ENCODE assay signal across 17 cellular contexts in the genomic region with DNA sequence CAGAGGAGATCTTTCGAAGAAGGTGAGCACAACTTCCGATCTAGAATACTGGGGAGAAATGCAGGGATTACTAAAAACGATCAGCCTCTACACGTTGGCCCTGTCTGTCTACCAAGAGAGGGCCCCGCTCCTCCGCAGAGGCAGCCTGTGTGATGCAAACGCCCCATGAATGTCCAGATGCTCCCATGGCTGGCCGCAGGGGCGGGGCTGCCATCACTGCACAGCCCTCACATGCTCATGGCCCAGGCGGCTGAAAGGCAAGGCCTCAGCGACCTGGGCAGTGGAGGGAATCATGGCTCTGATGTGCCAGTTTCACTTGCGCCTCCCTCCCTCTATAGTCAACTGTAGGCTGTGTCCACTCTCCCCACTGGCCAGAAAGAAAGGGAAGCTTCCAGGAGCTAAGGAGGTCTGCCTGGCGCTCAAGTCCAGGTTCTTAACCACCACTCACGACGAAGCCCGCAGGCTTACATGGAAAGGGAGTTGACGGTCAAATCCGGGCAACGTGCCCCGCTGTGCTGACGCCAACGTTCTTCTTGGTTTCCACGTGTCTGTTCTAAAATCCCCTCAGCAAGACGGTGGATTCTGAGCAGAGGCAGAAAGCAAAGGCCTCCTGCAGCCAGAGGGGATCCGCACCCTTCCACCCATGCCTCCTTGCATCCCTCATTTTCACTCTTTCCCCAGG. TPM values are rescaled to one million over a fixed set of nuclear protein-coding genes. Genes with fewer than 3 reads are reported as not detected.
DNase-seq lines count a peak whose midpoint lies in the region; ATAC-seq, FAIRE-seq and TF ChIP-seq lines count a peak whose summit lies in the region.
"Had no signal": no experiment of that assay in that cellular context is flagged by ENCODE, and none has a peak within 500 bp of the region (broad histone marks: within the 10 kb centered on the region; RNA-seq: fewer than 3 reads in every experiment).

No MANE protein-coding gene starts in this region.

- no peak for TF ChIP-seq EP300 in H1 (IDR thresholded peaks at IDR 0.05; ENCODE audit: borderline replicate concordance in 1 of 2, low read depth in 2 of 2, low read length in 2 of 2)

- H3K23ac ChIP-seq in H1 (ENCODE audit: insufficient read length) (no peak overlapping the region), neuronal stem cell (ENCODE audit: low read depth, low read length, poor library complexity) (peak overlapping the region; percentile 52)

- no peak for FAIRE-seq in H1 (lab: Jason Lieb, UNC)

- no peak for TF ChIP-seq CTCF in WTC11 (IDR thresholded peaks at IDR 0.05)
- TF ChIP-seq CTCF in H1 (IDR thresholded peaks at IDR 0.05; ENCODE audit: control extremely low read depth in 1 of 3, insufficient read depth in 1 of 3, low read depth in 1 of 3, low read length in 3 of 3), result no peak
- TF ChIP-seq CTCF in type B pancreatic cell (conservative IDR thresholded peaks at IDR 0.05), result no peak
- no peak for TF ChIP-seq CTCF in mucosa of descending colon (IDR thresholded peaks at IDR 0.05)
- TF ChIP-seq CTCF in hepatocyte (IDR thresholded peaks at IDR 0.05; ENCODE audit: poor library complexity), result no peak

- H2BK5ac ChIP-seq in H1 (ENCODE audit: low read depth, low read length) (0 out of 2 replicates have a peak overlapping the region, but pooled peaks have one; percentile 8), neuronal stem cell (ENCODE audit: low read length) (no peak overlapping the region)

- H3K79me2 ChIP-seq in H1 (ENCODE audit: control insufficient read depth in 1 of 2, insufficient read depth in 2 of 2, low read length in 2 of 2), result no peaks in the 10 kb centered on the region
- peaks cover 96% of the 10 kb centered on the region for H3K79me2 ChIP-seq in hepatocyte

- H3K4me3 Mint-ChIP-seq in WTC11 (no peak overlapping the region), type B pancreatic cell (no peak overlapping the region)
- H3K4me3 Mint-ChIP-seq: CD4-positive, alpha-beta memory T cell had no signal

- H4K91ac ChIP-seq in H1 (replicated peaks; ENCODE audit: insufficient read length, low read length) (no peak overlapping the region), neuronal stem cell (ENCODE audit: low read depth, low read length, poor library complexity) (no peak overlapping the region)

- H4K8ac ChIP-seq in H1 (ENCODE audit: extremely low read depth, insufficient read depth, low read length) (no peak overlapping the region), neuronal stem cell (ENCODE audit: low read depth, low read length) (no peak overlapping the region)

- intact Hi-C loops in mucosa of descending colon (cut with DNase I, micrococcal nuclease), result no loop called here

- peaks cover 11% of the 10 kb centered on the region for H3K9me3 Mint-ChIP-seq in WTC11
- no peaks in the 10 kb centered on the region for H3K9me3 Mint-ChIP-seq in type B pancreatic cell

- no peak overlapping the region for H2BK120ac ChIP-seq in H1 (replicated peaks; ENCODE audit: low read depth, low read length)
- H2BK120ac ChIP-seq in neuronal stem cell (ENCODE audit: low read depth, low read length), result no peak overlapping the region

- H3K4me3 ChIP-seq in H1 (ENCODE audit: extremely low read depth in 1 of 4, insufficient read depth in 2 of 4, low read depth in 3 of 4, low read length in 4 of 4) (no peak overlapping the region), neuronal stem cell (ENCODE audit: low read length in 2 of 2) (no peak overlapping the region), mucosa of descending colon (no peak overlapping the region), hepatocyte (no peak overlapping the region)

- H4K20me1 ChIP-seq in H1 (replicated peaks in 1 of 2; ENCODE audit: control insufficient read depth in 1 of 2, insufficient read depth in 2 of 2, low read length in 2 of 2) (no peaks in the 10 kb centered on the region), hepatocyte (ENCODE audit: insufficient read depth, poor library complexity, severe bottlenecking) (peaks cover 83% of the 10 kb centered on the region)

- H3K36me3 ChIP-seq in H1 (ENCODE audit: control insufficient read depth in 2 of 4, insufficient read depth in 4 of 4, low read length in 3 of 4), result no peaks in the 10 kb centered on the region
- peaks cover 0 to 79% of the 10 kb centered on the region in 2 donors for H3K36me3 ChIP-seq in neuronal stem cell (replicated peaks in 1 of 2; ENCODE audit: control insufficient read depth in 2 of 2, insufficient read depth in 2 of 2, low read length in 2 of 2)
- H3K36me3 ChIP-seq in mucosa of descending colon (ENCODE audit: low read depth), result no peaks in the 10 kb centered on the region
- peaks cover 10% of the 10 kb centered on the region for H3K36me3 ChIP-seq in hepatocyte (replicated peaks; ENCODE audit: insufficient read depth, low read depth)
- H3K36me3 ChIP-seq: BE2C had no signal

- H3K18ac ChIP-seq in H1 (ENCODE audit: extremely low read depth, low read length) (no peak overlapping the region), neuronal stem cell (ENCODE audit: low read length) (no peak overlapping the region)

- H3K27me3 Mint-ChIP-seq in WTC11 (ENCODE audit: low read depth), result peaks cover 10% of the 10 kb centered on the region
- H3K27me3 Mint-ChIP-seq in type B pancreatic cell, result no peaks in the 10 kb centered on the region

- POLR2A ChIA-PET in WTC11 (lab: Charles Lee), result no interaction called here
- POLR2A ChIA-PET in H1 (lab: Charles Lee; ENCODE audit: partially characterized antibody), result no interaction called here

- CTCF ChIA-PET in WTC11 (lab: Charles Lee), result no interaction called here
- CTCF ChIA-PET in H1 (lab: Charles Lee; ENCODE audit: partially characterized antibody), result interaction anchor here (1.1 to 1.6 kb wide), 3 partner anchors 11 to 251 kb away, joined by 3 to 4 read pairs (median 3); no protein-coding TSS in a partner anchor

- WGBS in H1 (ENCODE audit: extremely low coverage in 1 of 2, insufficient coverage in 1 of 2, insufficient read length in 1 of 2, insufficient replicate concordance in 2 of 2, low coverage in 1 of 2, low lambda C conversion rate in 2 of 2, missing lambda C conversion rate in 1 of 2), 2 experiments, result 87% methylated on average over 25 of the region's 25 CpGs; no CpG with 5 or more reads in 1 of the 2 experiments
- no CpG with 5 or more reads among the region's 25 CpGs for WGBS in neuronal stem cell (ENCODE audit: extremely low coverage in 2 of 2, insufficient read length in 2 of 2, insufficient replicate concordance in 1 of 2), 2 donors
- 91% methylated on average over 24 of the region's 25 CpGs for WGBS in hepatocyte (ENCODE audit: low lambda C conversion rate, missing lambda C conversion rate)

- H3K9me3 ChIP-seq in H1 (ENCODE audit: insufficient read depth in 2 of 2, low read depth in 1 of 2, low read length in 1 of 2), result peaks cover 0 to 6% of the 10 kb centered on the region in 2 experiments; a peak in 2 of 4 replicates
- H3K9me3 ChIP-seq in neuronal stem cell (replicated peaks in 1 of 2; ENCODE audit: control insufficient read depth in 2 of 2, insufficient read depth in 1 of 2, low read depth in 1 of 2, low read length in 2 of 2), result peaks cover 0 to 14% of the 10 kb centered on the region in 2 donors
- H3K9me3 ChIP-seq in mucosa of descending colon, result no peaks in the 10 kb centered on the region
- no peaks in the 10 kb centered on the region for H3K9me3 ChIP-seq in hepatocyte (ENCODE audit: low read depth)

- no peak overlapping the region for H3K27ac ChIP-seq in H1 (ENCODE audit: low read depth, low read length)
- no peak overlapping the region for H3K27ac ChIP-seq in neuronal stem cell (replicated peaks; ENCODE audit: low read length)
- H3K27ac ChIP-seq in hepatocyte, result no peak overlapping the region

- TF ChIP-seq POLR2A in H1 (IDR thresholded peaks at IDR 0.05; ENCODE audit: control extremely low read depth in 1 of 2, low read depth in 2 of 2, low read length in 2 of 2), result no peak

- H3K4me1 ChIP-seq in H1 (replicated peaks in 1 of 4; ENCODE audit: control insufficient read depth in 3 of 4, insufficient read depth in 4 of 4, low read length in 3 of 4), result peaks cover 0 to 8% (median 5%) of the 10 kb centered on the region in 4 experiments; a peak in 5 of 7 replicates
- H3K4me1 ChIP-seq in neuronal stem cell (ENCODE audit: control insufficient read depth in 2 of 2, insufficient read depth in 1 of 2, low read depth in 1 of 2, low read length in 2 of 2), result no peaks in the 10 kb centered on the region
- no peaks in the 10 kb centered on the region for H3K4me1 ChIP-seq in mucosa of descending colon (ENCODE audit: low read depth)
- no peaks in the 10 kb centered on the region for H3K4me1 ChIP-seq in hepatocyte (ENCODE audit: insufficient read depth)
- H3K4me1 ChIP-seq: BE2C had no signal

- H2AK5ac ChIP-seq in H1 (ENCODE audit: low read depth, low read length) (no peak overlapping the region), neuronal stem cell (ENCODE audit: low read depth, low read length) (no peak overlapping the region)

- H3K9ac ChIP-seq in H1 (replicated peaks in 1 of 4; ENCODE audit: extremely low read depth in 1 of 4, low read depth in 3 of 4, low read length in 3 of 4) (no peak overlapping the region), neuronal stem cell (ENCODE audit: low read depth, low read length, poor library complexity) (peak overlapping the region; percentile 45)

- H3K4ac ChIP-seq in H1 (replicated peaks; ENCODE audit: insufficient read length, low read depth, low read length) (no peak overlapping the region), neuronal stem cell (ENCODE audit: low read length) (no peak overlapping the region)

- H2BK15ac ChIP-seq in H1 (ENCODE audit: low read length), result no peak overlapping the region
- no peak overlapping the region for H2BK15ac ChIP-seq in neuronal stem cell (ENCODE audit: low read length)

- H3K14ac ChIP-seq in H1 (ENCODE audit: insufficient read length), result no peak overlapping the region
- no peak overlapping the region for H3K14ac ChIP-seq in neuronal stem cell (ENCODE audit: low read length)

- H3K27me3 ChIP-seq in H1 (replicated peaks in 1 of 4; ENCODE audit: control insufficient read depth in 3 of 4, extremely low read depth in 1 of 4, insufficient read depth in 3 of 4, low read length in 3 of 4), result peaks cover 0 to 2% (median 0%) of the 10 kb centered on the region in 4 experiments; a peak in 1 of 7 replicates
- H3K27me3 ChIP-seq in neuronal stem cell (ENCODE audit: control insufficient read depth in 3 of 3, insufficient read depth in 3 of 3, low read depth in 1 of 3, low read length in 3 of 3), result peaks cover 0 to 6% (median 0%) of the 10 kb centered on the region in 3 experiments
- no peaks in the 10 kb centered on the region for H3K27me3 ChIP-seq in hepatocyte

- DNase-seq in WTC11 (ENCODE audit: low spot score) (peak; percentile 9), H1 (ENCODE audit: low read depth in 1 of 2, low spot score in 2 of 2) (no peak), neuronal stem cell (ENCODE audit: low spot score) (no peak), type B pancreatic cell (ENCODE audit: extremely low spot score, unreplicated experiment) (no peak), mucosa of descending colon (no peak), hepatocyte (ENCODE audit: low spot score) (no peak)
- DNase-seq: BE2C; CD4-positive, alpha-beta memory T cell; DMS79; KBM-7; NCI-H1417 treated with DMSO at 0.1 percent for 48 hours; NCI-H2029 treated with DMSO at 0.1 percent for 48 hours; NCI-H2171 treated with DMSO at 0.1 percent for 48 hours; NCI-H446 treated with DMSO at 0.1 percent for 48 hours; NK-92 treated with Interleukin-12 subunit alpha and Interleukin-12 subunit beta, amount 100 ng/mL, for 24 hours; OCI-M1 had no signal

- no peaks in the 10 kb centered on the region for H3K79me1 ChIP-seq in H1 (ENCODE audit: low read depth, low read length)
- H3K79me1 ChIP-seq in neuronal stem cell (ENCODE audit: low read depth, low read length), result peaks cover 3% of the 10 kb centered on the region

- H3K4me1 Mint-ChIP-seq in WTC11 (peaks cover 32% of the 10 kb centered on the region), type B pancreatic cell (ENCODE audit: unreplicated experiment) (peaks cover 17% of the 10 kb centered on the region)

- no peak overlapping the region for H2BK20ac ChIP-seq in H1 (ENCODE audit: low read length)

- peak; percentile 4 to 20; a peak in 1 of 4 replicates for TF ChIP-seq RAD21 in H1 (IDR thresholded peaks at IDR 0.05 in 1 of 2, conservative IDR thresholded peaks at IDR 0.05 in 1 of 2; ENCODE audit: low read depth in 2 of 2, low read length in 2 of 2)

- H3K9me2 ChIP-seq in hepatocyte (replicated peaks; ENCODE audit: insufficient read depth), result no peaks in the 10 kb centered on the region

- H3K56ac ChIP-seq in H1 (replicated peaks; ENCODE audit: insufficient read length, low read depth, low read length), result no peak overlapping the region

- H2AFZ ChIP-seq in H1 (ENCODE audit: low read length) (no peak overlapping the region), neuronal stem cell (ENCODE audit: low read length) (no peak overlapping the region), hepatocyte (no peak overlapping the region)

- H3K23me2 ChIP-seq in H1 (ENCODE audit: low read depth, low read length), result no peaks in the 10 kb centered on the region

- no peak overlapping the region for H4K5ac ChIP-seq in H1 (ENCODE audit: insufficient read length, low read depth, low read length)

- no peak overlapping the region for H3K27ac Mint-ChIP-seq in WTC11
- peak overlapping the region; percentile 44 for H3K27ac Mint-ChIP-seq in type B pancreatic cell

- no peak overlapping the region for H3K4me2 ChIP-seq in H1 (ENCODE audit: insufficient read depth in 1 of 2, low read depth in 2 of 2, low read length in 2 of 2)
- no peak overlapping the region for H3K4me2 ChIP-seq in neuronal stem cell (ENCODE audit: insufficient read depth, low read length, poor library complexity, severe bottlenecking)
- no peak overlapping the region for H3K4me2 ChIP-seq in hepatocyte

- ATAC-seq in WTC11 (peak; percentile 29; the same call in 1 of the 2 replicates), mucosa of descending colon (no peak), HG03571 (IDR thresholded peaks at IDR 0.05; ENCODE audit: unreplicated experiment) (no peak)

- H2BK12ac ChIP-seq in H1 (ENCODE audit: low read depth, low read length) (no peak overlapping the region), neuronal stem cell (ENCODE audit: low read length) (no peak overlapping the region)

- H3K36me3 Mint-ChIP-seq in WTC11 (peaks cover 27% of the 10 kb centered on the region), type B pancreatic cell (peaks cover 42% of the 10 kb centered on the region)
- H3K36me3 Mint-ChIP-seq: CD4-positive, alpha-beta memory T cell had no signal

RNA-seq across cellular contexts. Expression of a gene that starts 14.2 kb away (rescaled TPM):
- total RNA-seq in WTC11 (2021), result 3.3 to 4.4 TPM (median 3.9 TPM) in 3 replicates
- total RNA-seq in H1 (2021; fragmentation: NEBNext Ultra II Directional; extraction: Animal tissue kit (Norgen Biotek cat#: 25700)), result 1.7 TPM in 2 replicates
- polyA plus RNA-seq in H1 (2011; rRNA removed), result 2.0 and 2.1 TPM in 2 replicates
- polyA plus RNA-seq in H1 (2011; cell fraction: cytosol; rRNA removed), result 1.1 TPM
- 1.6 TPM for polyA plus RNA-seq in H1 (2011; cell fraction: nucleus; rRNA removed)
- polyA plus RNA-seq in H1 (2012, experiment 1 of 2), result 2.2 to 3.2 TPM (median 2.6 TPM) in 4 replicates
- polyA plus RNA-seq in H1 (2012, experiment 2 of 2), result 3.2 TPM
- 1.5 TPM for polyA plus RNA-seq in H1 (2013, experiment 1 of 2)
- polyA plus RNA-seq in H1 (2013, experiment 2 of 2), result 1.6 TPM
- 0.95 and 1.1 TPM in 2 replicates for polyA minus RNA-seq in H1 (2011; rRNA and poly(A)+ RNA removed)
- 1.8 TPM for polyA minus RNA-seq in H1 (2011; cell fraction: cytosol; rRNA and poly(A)+ RNA removed)
- polyA minus RNA-seq in H1 (2011; cell fraction: nucleus; rRNA and poly(A)+ RNA removed), result 1.9 TPM
- polyA plus RNA-seq in neuronal stem cell (2013, experiment 1 of 2), result 4.4 TPM
- 4.7 TPM for polyA plus RNA-seq in neuronal stem cell (2013, experiment 2 of 2)
- 23.6 and 57.2 TPM in 2 replicates for total RNA-seq in type B pancreatic cell (ENCODE audit: low replicate concordance)
- total RNA-seq in mucosa of descending colon, result 10 to 100 TPM in 1 of 3 donors, 1 to 10 TPM in 2; 3.1 to 27.9 (median 9.2) TPM
- total RNA-seq in hepatocyte, result 83.8 and 86.6 TPM in 2 replicates
- polyA plus RNA-seq in hepatocyte, result 89.2 and 90.8 TPM in 2 replicates
- polyA plus RNA-seq: CD4-positive, alpha-beta memory T cell had no signal
